Comparison of ENCODE assay signal across 8 cellular contexts in genomic region chr1:246875041-246876026, GRCh38. TPM values are rescaled to one million over a fixed set of nuclear protein-coding genes. Genes with fewer than 3 reads are reported as not detected.
DNase-seq lines count a peak whose midpoint lies in the region; ATAC-seq and TF ChIP-seq lines count a peak whose summit lies in the region.

No MANE protein-coding gene starts in this region.

- peak overlapping the region; percentile 47 for H3K27ac ChIP-seq in PC-3 (ENCODE audit: low read length)
- H3K27ac ChIP-seq in adrenal gland, result peak overlapping the region in 1 of 5 donors; percentile 37
- no peak overlapping the region for H3K27ac ChIP-seq in lower lobe of right lung

- intact Hi-C loops in PC-3 (cut with micrococcal nuclease), result no loop called here
- intact Hi-C loops in adrenal gland (cut with DNase I), result no loop called here
- intact Hi-C loops in lower lobe of right lung (cut with DNase I), result no loop called here

- no peak for TF ChIP-seq POLR2A in adrenal gland (IDR thresholded peaks at IDR 0.05)

- no peak for TF ChIP-seq CTCF in PC-3 (conservative IDR thresholded peaks at IDR 0.05; ENCODE audit: low read depth, low read length)
- no peak for TF ChIP-seq CTCF in glutamatergic neuron (IDR thresholded peaks at IDR 0.05; ENCODE audit: partially characterized antibody, unreplicated experiment)
- TF ChIP-seq CTCF in adrenal gland (IDR thresholded peaks at IDR 0.05), result no peak
- no peak for TF ChIP-seq CTCF in lower lobe of right lung (IDR thresholded peaks at IDR 0.05)

- H3K36me3 ChIP-seq in PC-3 (ENCODE audit: low read depth, low read length) (peaks cover 76% of the 10 kb centered on the region), adrenal gland (replicated peaks in 1 of 2) (peaks cover 0 to 25% of the 10 kb centered on the region in 2 donors), lower lobe of right lung (peaks cover 87% of the 10 kb centered on the region)

- peaks cover 7% of the 10 kb centered on the region; the same call in 1 of the 2 replicates for H4K20me1 ChIP-seq in PC-3 (ENCODE audit: low read length)

- POLR2A ChIA-PET in PC-3 (lab: Charles Lee; ENCODE audit: unreplicated experiment), result no interaction called here

- no peaks in the 10 kb centered on the region for H3F3A ChIP-seq in PC-3 (ENCODE audit: low read length, unreplicated experiment)

- DNase-seq in Daoy (ENCODE audit: low read depth), result peak; percentile 5
- peak; percentile 83 for DNase-seq in PC-3
- peak; percentile 12 for DNase-seq in glomerular visceral epithelial cell (ENCODE audit: extremely low spot score)
- DNase-seq in glutamatergic neuron, result no peak
- DNase-seq in adrenal gland, result no peak
- DNase-seq in NCI-H446 (lab: John Stamatoyannopoulos, UW), result no peak
- no peak for DNase-seq in lower lobe of right lung

- peaks cover 2% of the 10 kb centered on the region for H3K4me1 Mint-ChIP-seq in glutamatergic neuron (ENCODE audit: low read depth, unreplicated experiment)

- H2AFZ ChIP-seq in PC-3 (ENCODE audit: low read length), result no peak overlapping the region

- no peaks in the 10 kb centered on the region for H3K36me3 Mint-ChIP-seq in glutamatergic neuron (ENCODE audit: unreplicated experiment)

- no peaks in the 10 kb centered on the region for H3K9me3 ChIP-seq in PC-3 (ENCODE audit: low read length)
- no peaks in the 10 kb centered on the region for H3K9me3 ChIP-seq in adrenal gland (replicated peaks in 1 of 3)
- no peaks in the 10 kb centered on the region for H3K9me3 ChIP-seq in lower lobe of right lung

- peaks cover 32% of the 10 kb centered on the region for H3K79me2 ChIP-seq in PC-3 (ENCODE audit: low read length)

- peak overlapping the region; percentile 40; the same call in 1 of the 2 replicates for H3K4me2 ChIP-seq in PC-3 (ENCODE audit: low read length)

- ATAC-seq in GM21528 (IDR thresholded peaks at IDR 0.05; ENCODE audit: low FRiP score, unreplicated experiment) (peak; percentile 53), PC-3 (peak; percentile 82), lower lobe of right lung (no peak)

- no peak overlapping the region for H3K9ac ChIP-seq in PC-3 (ENCODE audit: low read length)

- H3K27me3 ChIP-seq in PC-3 (ENCODE audit: low read length), result no peaks in the 10 kb centered on the region
- no peaks in the 10 kb centered on the region for H3K27me3 ChIP-seq in adrenal gland
- H3K27me3 ChIP-seq in lower lobe of right lung (ENCODE audit: low read depth), result no peaks in the 10 kb centered on the region

- CTCF ChIA-PET in PC-3 (lab: Charles Lee), result no interaction called here

- WGBS in adrenal gland, 4 donors, result 87 to 92% (median 91%) methylated on average over 8 of the region's 8 CpGs

- H3K9me3 Mint-ChIP-seq in glutamatergic neuron (ENCODE audit: unreplicated experiment), result peaks cover 1% of the 10 kb centered on the region

- H3K4me3 Mint-ChIP-seq in glutamatergic neuron (ENCODE audit: unreplicated experiment), result no peak overlapping the region

- peaks cover 2% of the 10 kb centered on the region for H3K27me3 Mint-ChIP-seq in glutamatergic neuron (ENCODE audit: unreplicated experiment)

- no peak overlapping the region for H3K27ac Mint-ChIP-seq in glutamatergic neuron (ENCODE audit: unreplicated experiment)

- H3K4me1 ChIP-seq in PC-3 (ENCODE audit: insufficient read depth, low read length), result peaks cover 17% of the 10 kb centered on the region
- H3K4me1 ChIP-seq in adrenal gland (replicated peaks in 1 of 2), result peaks cover 7 to 11% of the 10 kb centered on the region in 2 donors
- no peaks in the 10 kb centered on the region for H3K4me1 ChIP-seq in lower lobe of right lung

- BruUV-seq in PC-3 (replicated peaks; lab: Mats Ljungman, UMichigan), result no TSS peak

- no peaks in the 10 kb centered on the region for H3K9me2 ChIP-seq in PC-3 (replicated peaks; ENCODE audit: low read length)

- H3K4me3 ChIP-seq in PC-3 (ENCODE audit: low read length), result no peak overlapping the region
- H3K4me3 ChIP-seq in adrenal gland, result no peak overlapping the region
- no peak overlapping the region for H3K4me3 ChIP-seq in lower lobe of right lung

RNA-seq across cellular contexts. Expression of gene AHCTF1, which starts 56.4 kb away (rescaled TPM):
- total RNA-seq in Daoy (2014; rRNA removed; shearing (Covaris generic)), result 42.2 and 44.1 TPM in 2 replicates
- total RNA-seq in PC-3 (2014; rRNA removed) (38.0 and 52.3 TPM in 2 replicates), glutamatergic neuron (ENCODE audit: unreplicated experiment) (25.2 TPM), adrenal gland (10 to 100 TPM; 21.2 to 42.6 (median 29.1) TPM), lower lobe of right lung (36.0 TPM)
- 10 to 100 TPM in 2 of 3 donors, 1 to 10 TPM in 1; 10.0 to 27.4 (median 11.5) TPM for polyA plus RNA-seq in adrenal gland

Comparison
In these comparisons a context has a peak if more than half of its experiments do, and no peak if none do; other contexts are left out.
1. DNase-seq: peak in Daoy (single experiment), PC-3 (single experiment) and glomerular visceral epithelial cell (single experiment); none in glutamatergic neuron (single experiment), adrenal gland (0 of 7), NCI-H446 (0 of 2) and lower lobe of right lung (single experiment).
2. ATAC-seq: peak in GM21528 (single experiment) and PC-3 (single experiment); none in lower lobe of right lung (0 of 2).